8 cellular contexts compared by ENCODE assay signal in genomic region chr5:65482727-65483473, GRCh38. TPM values are rescaled to one million over a fixed set of nuclear protein-coding genes. Genes with fewer than 3 reads are reported as not detected.
A peak's percentile ranks its signal among the peaks of the same experiment; 100 is the strongest.
DNase-seq lines count a peak whose midpoint lies in the region; ATAC-seq and TF ChIP-seq lines count a peak whose summit lies in the region.

No MANE protein-coding gene starts in this region.

- no peaks in the 10 kb centered on the region for H3K9me2 ChIP-seq in OCI-LY7 (ENCODE audit: insufficient read depth, low read length)

- TF ChIP-seq CTCF in OCI-LY7 (conservative IDR thresholded peaks at IDR 0.05; ENCODE audit: low read length) (no peak), kidney epithelial cell (IDR thresholded peaks at IDR 0.05; ENCODE audit: insufficient read depth, low read length, poor library complexity, severe bottlenecking) (no peak)

- POLR2A ChIA-PET in OCI-LY7 (lab: Charles Lee) = interaction anchor here (0.6 to 2.4 kb wide), 27 partner anchors 11 to 847 kb away, joined by 3 to 12 read pairs (median 4); partner anchors contain the start of genes CENPK, CWC27, PPWD1 and SREK1IP1

- CTCF ChIA-PET in OCI-LY7 (lab: Charles Lee; ENCODE audit: unreplicated experiment) = interaction anchor here (1.8 kb wide), 1 partner anchor 522 kb away, joined by 7 read pairs; no protein-coding TSS in a partner anchor

- peaks cover 19% of the 10 kb centered on the region; the same call in 1 of the 2 replicates for H3K79me2 ChIP-seq in OCI-LY7 (ENCODE audit: insufficient read depth, low read depth, low read length)

- peaks cover 32% of the 10 kb centered on the region for H3K4me1 ChIP-seq in OCI-LY7 (ENCODE audit: insufficient read depth, low read length, poor library complexity, severe bottlenecking)

- no peaks in the 10 kb centered on the region for H3K27me3 ChIP-seq in kidney epithelial cell (ENCODE audit: control insufficient read depth, insufficient read depth, low read length)

- BruUV-seq in OCI-LY7 (replicated peaks; lab: Mats Ljungman, UMichigan) = no TSS peak

- H3K9me3 ChIP-seq in OCI-LY7 (ENCODE audit: low read length) = no peaks in the 10 kb centered on the region

- no peaks in the 10 kb centered on the region for H3K36me3 ChIP-seq in OCI-LY7 (ENCODE audit: insufficient read depth, low read length)
- no peaks in the 10 kb centered on the region for H3K36me3 ChIP-seq in kidney epithelial cell (ENCODE audit: control insufficient read depth, insufficient read depth, low read length)

- intact Hi-C loops in OCI-LY7 (cut with micrococcal nuclease; ENCODE audit: unreplicated experiment) = loop anchor here (1.0 to 5.0 kb wide), 8 partner anchors 382 to 848 kb away; no protein-coding TSS in a partner anchor

- DNase-seq in AG20443 (ENCODE audit: low spot score) (peak; percentile 21), OCI-LY7 (ENCODE audit: low spot score) (peak; percentile 26), caudate nucleus (lab: John Stamatoyannopoulos, UW) (peak in 17 of 61 donors; percentile 1 to 62 (median 16)), kidney epithelial cell (ENCODE audit: low read depth) (no peak)
- DNase-seq in stimulated activated naive CD8-positive, alpha-beta T cell treated with anti-CD3 and anti-CD28 coated beads, Interleukin-15, Interleukin-2, amounts not matched to agents 100 U/mL and 50 U/mL, for 24 hours = peak; percentile 7
- DNase-seq in activated CD8-positive, alpha-beta memory T cell treated with anti-CD3 and anti-CD28 coated beads, Interleukin-2, amount 50 U/mL, for 48 hours = no peak

- peak overlapping the region; percentile 82 for H2AFZ ChIP-seq in OCI-LY7 (ENCODE audit: low read length)

- ATAC-seq in GM18861 (IDR thresholded peaks at IDR 0.05; ENCODE audit: unreplicated experiment) (peak; percentile 6), GM21786 (IDR thresholded peaks at IDR 0.05; ENCODE audit: unreplicated experiment) (no peak)
- ATAC-seq in stimulated activated naive CD8-positive, alpha-beta T cell treated with anti-CD3 and anti-CD28 coated beads, Interleukin-15, Interleukin-2, amounts not matched to agents 100 U/mL and 50 U/mL, for 24 hours = no peak

- H3K27ac ChIP-seq in OCI-LY7 (ENCODE audit: low read depth, low read length, poor library complexity, severe bottlenecking) = peak overlapping the region; percentile 72
- H3K27ac ChIP-seq in caudate nucleus (ENCODE audit: low read depth, low read length) = peak overlapping the region; percentile 85

- H3K4me3 ChIP-seq in OCI-LY7 (ENCODE audit: low read depth, low read length, poor library complexity, severe bottlenecking) = peak overlapping the region; percentile 71
- H3K4me3 ChIP-seq in kidney epithelial cell (ENCODE audit: low read depth, low read length) = peak overlapping the region; percentile 38

- peak overlapping the region; percentile 99 for H3K4me2 ChIP-seq in OCI-LY7 (ENCODE audit: low read length)

- H4K20me1 ChIP-seq in OCI-LY7 (ENCODE audit: insufficient read depth, low read length) = no peaks in the 10 kb centered on the region

RNA-seq across cellular contexts. Expression of gene ADAMTS6, which starts 1.2 kb away (rescaled TPM):
- 18.1 and 23.0 TPM in 2 replicates for total RNA-seq in OCI-LY7 (2014; rRNA removed; shearing (Covaris generic))
- total RNA-seq in OCI-LY7 (2022) = 13.9 and 14.3 TPM in 2 replicates
- total RNA-seq in kidney epithelial cell = 15.3 and 16.2 TPM in 2 replicates

Comparison
In these comparisons a context has a peak if more than half of its experiments do, and no peak if none do; other contexts are left out.
1. DNase-seq: peak in AG20443 (single experiment), OCI-LY7 (single experiment) and stimulated activated naive CD8-positive, alpha-beta T cell treated with anti-CD3 and anti-CD28 coated beads, Interleukin-15, Interleukin-2, amounts not matched to agents 100 U/mL and 50 U/mL, for 24 hours (single experiment); none in kidney epithelial cell (single experiment) and activated CD8-positive, alpha-beta memory T cell treated with anti-CD3 and anti-CD28 coated beads, Interleukin-2, amount 50 U/mL, for 48 hours (single experiment).